In genomic region chr16:24653725-24654124, GRCh38 we compare ENCODE assay signal across 27 cellular contexts.
"Had no signal": no experiment of that assay in that cellular context is flagged by ENCODE, and none has a peak within 500 bp of the region (broad histone marks: within the 10 kb centered on the region; RNA-seq: fewer than 3 reads in every experiment).

No MANE protein-coding gene starts in this region.

- H3K4me2 ChIP-seq: smooth muscle cell had no signal

- H3K9me3 ChIP-seq: ovary, psoas muscle, spleen, suprapubic skin, testis, tibial artery, upper lobe of left lung, vagina had no signal

- H3K36me3 ChIP-seq: neural progenitor cell, ovary, spleen, suprapubic skin, tibial artery, upper lobe of left lung, vagina had no signal

- H3K27me3 ChIP-seq: neural progenitor cell, ovary, testis, tibial artery, upper lobe of left lung, vagina had no signal

- DNase-seq: natural killer cell; occipital lobe; ovary; posterior cingulate gyrus; psoas muscle; right cardiac atrium; spleen; stimulated activated CD4-positive, alpha-beta T cell treated with anti-CD3 and anti-CD28 coated beads, Interleukin-12 subunit alpha, Interleukin-12 subunit beta, amount 100 ng/mL, for 4 hours; stimulated activated CD4-positive, alpha-beta T cell treated with anti-CD3 and anti-CD28 coated beads, Interleukin-1b, Interleukin-23, amount 100 ng/mL, for 48 hours; stimulated activated CD4-positive, alpha-beta T cell treated with anti-CD3 and anti-CD28 coated beads, Interleukin-4, amount 100 ng/mL, for 1 hour; stimulated activated CD4-positive, alpha-beta T cell treated with anti-CD3 and anti-CD28 coated beads, Interleukin-4, amount 100 ng/mL, for 4 hours; stimulated activated CD8-positive, alpha-beta memory T cell treated with anti-CD3 and anti-CD28 coated beads, Interleukin-4, amount 100 ng/mL, for 48 hours; stimulated activated naive CD4-positive, alpha-beta T cell; stimulated activated naive CD8-positive, alpha-beta T cell treated with anti-CD3 and anti-CD28 coated beads, Interleukin-15, amount 100 ng/mL, for 72 hours; stimulated activated naive CD8-positive, alpha-beta T cell treated with anti-CD3 and anti-CD28 coated beads, Interleukin-15, Interleukin-2, amounts not matched to agents 100 U/mL and 50 U/mL, for 24 hours; substantia nigra; testis; tibial artery; upper lobe of left lung had no signal

- H3K4me3 ChIP-seq: neural progenitor cell, ovary, psoas muscle, skin epidermis, smooth muscle cell, spleen, suprapubic skin, testis, tibial artery, upper lobe of left lung, vagina had no signal

- H3K9ac ChIP-seq: neural progenitor cell, parathyroid adenoma had no signal

- H3K4me1 ChIP-seq: parathyroid adenoma, psoas muscle, spleen, suprapubic skin, testis, tibial artery, upper lobe of left lung, vagina had no signal

- H3K27ac ChIP-seq: neural progenitor cell, ovary, parathyroid adenoma, psoas muscle, skin epidermis, spleen, suprapubic skin, testis, tibial artery, upper lobe of left lung, vagina had no signal

- ATAC-seq: natural killer cell; psoas muscle; right cardiac atrium; sciatic nerve; stimulated activated memory B cell treated with anti-CD40 and anti-IgM and Interleukin-4, amounts not matched to agents 10 μg/mL and 1 μg/mL and 100 μg/mL, for 72 hours; stimulated activated naive CD8-positive, alpha-beta T cell treated with anti-CD3 and anti-CD28 coated beads, Interleukin-15, amount 100 ng/mL, for 72 hours; stimulated activated naive CD8-positive, alpha-beta T cell treated with anti-CD3 and anti-CD28 coated beads, Interleukin-15, Interleukin-2, amounts not matched to agents 100 U/mL and 50 U/mL, for 24 hours had no signal
